21 cellular contexts compared by ENCODE assay signal in genomic region chr16:81680444-81681263, GRCh38.
DNase-seq lines count a peak whose midpoint lies in the region; ATAC-seq and TF ChIP-seq lines count a peak whose summit lies in the region.
"Had no signal": no experiment of that assay in that cellular context is flagged by ENCODE, and none has a peak within 500 bp of the region (broad histone marks: within the 10 kb centered on the region; RNA-seq: fewer than 3 reads in every experiment).

No MANE protein-coding gene starts in this region.

- BruUV-seq in MCF 10A (replicated peaks; lab: Mats Ljungman, UMichigan), result no TSS peak

- H3K27me3 Mint-ChIP-seq in MCF 10A (ENCODE audit: insufficient read depth, unreplicated experiment) (no peaks in the 10 kb centered on the region), nephron progenitor cell (ENCODE audit: low read depth, poor library complexity) (no peaks in the 10 kb centered on the region)
- H3K27me3 Mint-ChIP-seq: activated naive CD8-positive, alpha-beta T cell; effector memory CD8-positive, alpha-beta T cell; stimulated activated memory B cell treated with anti-CD40 and anti-IgM and Interleukin-4, amounts not matched to agents 10 μg/mL and 1 μg/mL and 100 μg/mL, for 72 hours; type B pancreatic cell had no signal

- H3K9me3 ChIP-seq in breast epithelium, result no peaks in the 10 kb centered on the region
- H3K9me3 ChIP-seq in heart right ventricle, result no peaks in the 10 kb centered on the region
- no peaks in the 10 kb centered on the region for H3K9me3 ChIP-seq in upper lobe of left lung
- H3K9me3 ChIP-seq: BE2C, HAP-1, ovary had no signal

- H3K4me3 Mint-ChIP-seq in MCF 10A (ENCODE audit: unreplicated experiment), result no peak overlapping the region
- H3K4me3 Mint-ChIP-seq in nephron progenitor cell, result no peak overlapping the region
- H3K4me3 Mint-ChIP-seq: activated naive CD8-positive, alpha-beta T cell; effector memory CD8-positive, alpha-beta T cell; stimulated activated memory B cell treated with anti-CD40 and anti-IgM and Interleukin-4, amounts not matched to agents 10 μg/mL and 1 μg/mL and 100 μg/mL, for 72 hours; type B pancreatic cell had no signal

- POLR2A ChIA-PET in MCF 10A (lab: Yijun Ruan, JAX), result interaction anchor here (0.7 kb wide), 1 partner anchor 16 kb away, joined by 4 read pairs; no protein-coding TSS in a partner anchor

- ATAC-seq in heart right ventricle (peak in 7 of 8 donors; percentile 6 to 43 (median 34)), upper lobe of left lung (ENCODE audit: low FRiP score in 2 of 2) (peak; percentile 43 to 77)
- ATAC-seq: effector memory CD8-positive, alpha-beta T cell; left colon; stimulated activated memory B cell treated with anti-CD40 and anti-IgM and Interleukin-4, amounts not matched to agents 10 μg/mL and 1 μg/mL and 100 μg/mL, for 72 hours had no signal

- TF ChIP-seq CTCF in breast epithelium (IDR thresholded peaks at IDR 0.05) (no peak), MCF 10A (IDR thresholded peaks at IDR 0.05; ENCODE audit: unreplicated experiment) (no peak), heart right ventricle (IDR thresholded peaks at IDR 0.05) (no peak), nephron progenitor cell (IDR thresholded peaks at IDR 0.05) (no peak), upper lobe of left lung (IDR thresholded peaks at IDR 0.05) (no peak)

- CTCF ChIA-PET in MCF 10A (lab: Yijun Ruan, JAX), result interaction anchor here (0.6 kb wide), 1 partner anchor 193 kb away, joined by 4 read pairs; no protein-coding TSS in a partner anchor

- no peaks in the 10 kb centered on the region for H3K36me3 ChIP-seq in breast epithelium
- peaks cover 0 to 87% (median 0%) of the 10 kb centered on the region in 9 donors for H3K36me3 ChIP-seq in heart right ventricle
- H3K36me3 ChIP-seq in upper lobe of left lung, result peaks cover 0 to 56% (median 37%) of the 10 kb centered on the region in 4 donors
- peaks cover 10% of the 10 kb centered on the region for H3K36me3 ChIP-seq in H7 (replicated peaks; ENCODE audit: control insufficient read depth, insufficient read depth, low read length)
- H3K36me3 ChIP-seq: BE2C, ovary had no signal

- no peaks in the 10 kb centered on the region for H3K4me1 ChIP-seq in breast epithelium
- H3K4me1 ChIP-seq in heart right ventricle, result peaks cover 0 to 35% (median 20%) of the 10 kb centered on the region in 9 donors
- peaks cover 26 to 41% (median 31%) of the 10 kb centered on the region in 4 donors for H3K4me1 ChIP-seq in upper lobe of left lung
- H3K4me1 ChIP-seq: BE2C, HAP-1 had no signal

- intact Hi-C loops in breast epithelium (cut with DNase I; ENCODE audit: low total_unique reads) (loop anchor here (1.0 kb wide), 1 partner anchor 10 kb away; no protein-coding TSS in a partner anchor), MCF 10A (cut with micrococcal nuclease) (no loop called here), heart right ventricle (cut with DNase I) (no loop called here)

- TF ChIP-seq POLR2A in breast epithelium (IDR thresholded peaks at IDR 0.05) (no peak), upper lobe of left lung (IDR thresholded peaks at IDR 0.05) (no peak)

- H3K27ac ChIP-seq in breast epithelium (peak overlapping the region; percentile 54 to 61), heart right ventricle (no peak overlapping the region), upper lobe of left lung (peak overlapping the region in 3 of 4 donors; percentile 22 to 47 (median 25))
- H3K27ac ChIP-seq: ovary had no signal

- no peaks in the 10 kb centered on the region for H3K4me1 Mint-ChIP-seq in MCF 10A (ENCODE audit: insufficient read depth, unreplicated experiment)
- peaks cover 7% of the 10 kb centered on the region for H3K4me1 Mint-ChIP-seq in nephron progenitor cell
- H3K4me1 Mint-ChIP-seq: stimulated activated memory B cell treated with anti-CD40 and anti-IgM and Interleukin-4, amounts not matched to agents 10 μg/mL and 1 μg/mL and 100 μg/mL, for 72 hours had no signal

- H3K27me3 ChIP-seq in breast epithelium (no peaks in the 10 kb centered on the region), heart right ventricle (no peaks in the 10 kb centered on the region), upper lobe of left lung (no peaks in the 10 kb centered on the region), H7 (ENCODE audit: control insufficient read depth, insufficient read depth, low read length) (no peaks in the 10 kb centered on the region)
- H3K27me3 ChIP-seq: BE2C, ovary had no signal

- WGBS in heart right ventricle, 2 donors, result 82 to 84% methylated on average over 22 of the region's 22 CpGs
- WGBS in upper lobe of left lung, 2 donors, result 71 to 88% methylated on average over 15 to 22 of the region's 22 CpGs

- H3K27ac Mint-ChIP-seq in MCF 10A (ENCODE audit: low read depth, unreplicated experiment) (no peak overlapping the region), nephron progenitor cell (peak overlapping the region; percentile 69)
- H3K27ac Mint-ChIP-seq: activated naive CD8-positive, alpha-beta T cell; type B pancreatic cell had no signal

- H3K4me3 ChIP-seq in breast epithelium (no peak overlapping the region), heart right ventricle (no peak overlapping the region), upper lobe of left lung (no peak overlapping the region), H7 (ENCODE audit: insufficient read depth, low read depth, low read length) (no peak overlapping the region)
- H3K4me3 ChIP-seq: HAP-1, ovary had no signal

- peak in 1 of 4 donors; percentile 20 for TF ChIP-seq EP300 in upper lobe of left lung (IDR thresholded peaks at IDR 0.05)

- DNase-seq in breast epithelium (ENCODE audit: low spot score in 2 of 2) (no peak), MCF 10A (ENCODE audit: unreplicated experiment) (no peak), heart right ventricle (no peak), nephron progenitor cell (no peak), upper lobe of left lung (peak; percentile 59 to 72), H7 (no peak), NCI-H2227 (lab: John Stamatoyannopoulos, UW; ENCODE audit: unreplicated experiment) (no peak), HK-2 (ENCODE audit: unreplicated experiment) (no peak)
- DNase-seq: activated CD4-positive, CD25-positive, alpha-beta regulatory T cell treated with anti-CD3 and anti-CD28 coated beads, Interleukin-2, amount 50 U/mL, for 72 hours; BE2C; COR-L47; DND-41; effector memory CD8-positive, alpha-beta T cell; left colon; NCI-H2107; NCI-H526 treated with DMSO at 0.1 percent for 48 hours; ovary had no signal

- H3K36me3 Mint-ChIP-seq in MCF 10A (ENCODE audit: insufficient read depth, unreplicated experiment) (peaks cover 49% of the 10 kb centered on the region), nephron progenitor cell (ENCODE audit: low read depth) (peaks cover 15% of the 10 kb centered on the region)

- H3K9me3 Mint-ChIP-seq in MCF 10A (ENCODE audit: unreplicated experiment) (no peaks in the 10 kb centered on the region), nephron progenitor cell (no peaks in the 10 kb centered on the region)
- H3K9me3 Mint-ChIP-seq: effector memory CD8-positive, alpha-beta T cell; stimulated activated memory B cell treated with anti-CD40 and anti-IgM and Interleukin-4, amounts not matched to agents 10 μg/mL and 1 μg/mL and 100 μg/mL, for 72 hours; type B pancreatic cell had no signal

Comparison
In these comparisons a context has a peak if more than half of its experiments do, and no peak if none do; other contexts are left out.
1. DNase-seq: peak in upper lobe of left lung (2 of 2); none in breast epithelium (0 of 2), MCF 10A (single experiment), heart right ventricle (0 of 2), nephron progenitor cell (single experiment), H7 (single experiment), NCI-H2227 (single experiment) and HK-2 (single experiment).
2. H3K27ac ChIP-seq: peak in breast epithelium (2 of 2) and upper lobe of left lung (3 of 4); none in heart right ventricle (0 of 10).